15 cellular contexts compared by ENCODE assay signal in genomic region chr17:2357931-2358434, GRCh38. TPM values are rescaled to one million over a fixed set of nuclear protein-coding genes. Genes with fewer than 3 reads are reported as not detected.
DNase-seq lines count a peak whose midpoint lies in the region; ATAC-seq and TF ChIP-seq lines count a peak whose summit lies in the region.
"Had no signal": no experiment of that assay in that cellular context is flagged by ENCODE, and none has a peak within 500 bp of the region (broad histone marks: within the 10 kb centered on the region; RNA-seq: fewer than 3 reads in every experiment).

No MANE protein-coding gene starts in this region.

- H3K27ac ChIP-seq in RWPE2 (ENCODE audit: poor library complexity, severe bottlenecking) (peak overlapping the region; percentile 57), endodermal cell (ENCODE audit: low read depth, low read length) (peak overlapping the region; percentile 4)
- H3K27ac ChIP-seq: HL-60 had no signal

- no peak for TF ChIP-seq CTCF in RWPE2 (IDR thresholded peaks at IDR 0.05; ENCODE audit: poor library complexity, severe bottlenecking)
- no peak for TF ChIP-seq CTCF in endodermal cell (conservative IDR thresholded peaks at IDR 0.05)
- no peak for TF ChIP-seq CTCF in GM13977 (IDR thresholded peaks at IDR 0.05; ENCODE audit: extremely low read depth, insufficient read depth, missing control alignments)

- no peaks in the 10 kb centered on the region for H3K9me3 Mint-ChIP-seq in endodermal cell
- H3K9me3 Mint-ChIP-seq: CD4-positive, alpha-beta memory T cell had no signal

- peaks cover 9% of the 10 kb centered on the region for H3K36me3 Mint-ChIP-seq in endodermal cell (ENCODE audit: low read depth)

- peaks cover 19% of the 10 kb centered on the region for H3K4me1 ChIP-seq in RWPE2 (ENCODE audit: insufficient read depth, poor library complexity, severe bottlenecking)
- H3K4me1 ChIP-seq in endodermal cell (ENCODE audit: control insufficient read depth, insufficient read depth, low read length) = no peaks in the 10 kb centered on the region

- peak; percentile 23 for DNase-seq in left ventricle myocardium superior
- DNase-seq in cardiac septum (ENCODE audit: low spot score) = no peak
- peak; percentile 31 for DNase-seq in RWPE2 (ENCODE audit: low spot score)
- no peak for DNase-seq in endodermal cell
- no peak for DNase-seq in ACHN
- DNase-seq in GM13977 (ENCODE audit: low spot score) = no peak
- DNase-seq in cerebellar cortex (ENCODE audit: low spot score) = no peak
- DNase-seq: 8988T; C1 segment of cervical spinal cord; CD4-positive, alpha-beta memory T cell; DMS153; DMS79 treated with DMSO at 0.1 percent for 48 hours; EL; HCEC 1CT had no signal

- H3K27me3 Mint-ChIP-seq in endodermal cell (ENCODE audit: insufficient read depth) = no peaks in the 10 kb centered on the region
- H3K27me3 Mint-ChIP-seq: CD4-positive, alpha-beta memory T cell had no signal

- no peaks in the 10 kb centered on the region for H3K4me1 Mint-ChIP-seq in endodermal cell

- intact Hi-C loops in left ventricle myocardium superior (cut with micrococcal nuclease) = no loop called here
- intact Hi-C loops in cardiac septum (cut with DNase I) = no loop called here

- H3K36me3 ChIP-seq in RWPE2 (ENCODE audit: low read depth) (0 out of 2 replicates have a peak, but pooled peaks cover 3% of the 10 kb centered on the region), endodermal cell (ENCODE audit: control insufficient read depth, insufficient read depth, low read length) (peaks cover 8% of the 10 kb centered on the region)

- no peak overlapping the region for H3K9ac ChIP-seq in endodermal cell (ENCODE audit: extremely low read depth, low read length, poor library complexity, severe bottlenecking)

- H3K27me3 ChIP-seq in RWPE2 (ENCODE audit: insufficient read depth, poor library complexity, severe bottlenecking) (no peaks in the 10 kb centered on the region), endodermal cell (ENCODE audit: control insufficient read depth, insufficient read depth, low read length, poor library complexity, severe bottlenecking) (no peaks in the 10 kb centered on the region)

- ATAC-seq in left ventricle myocardium superior (no peak), RWPE2 (ENCODE audit: low read depth) (no peak)

- WGBS in endodermal cell (ENCODE audit: insufficient coverage in 1 of 2, insufficient read length in 1 of 2), 2 experiments = 93 to 95% methylated on average over 9 to 10 of the region's 10 CpGs

- no peaks in the 10 kb centered on the region for H3K9me3 ChIP-seq in RWPE2 (ENCODE audit: severe bottlenecking)
- no peaks in the 10 kb centered on the region for H3K9me3 ChIP-seq in endodermal cell (ENCODE audit: control insufficient read depth, low read length)

- H3K4me3 ChIP-seq in RWPE2 (ENCODE audit: severe bottlenecking) = no peak overlapping the region
- no peak overlapping the region for H3K4me3 ChIP-seq in endodermal cell (ENCODE audit: low read length)

- H3K4me3 Mint-ChIP-seq in endodermal cell = no peak overlapping the region
- H3K4me3 Mint-ChIP-seq: CD4-positive, alpha-beta memory T cell had no signal

- in situ Hi-C loops in ACHN (cut with HindIII; ENCODE audit: low pct_ligation_motif_present, low pct_unique_long_range_greater_than_20kb, low sequenced_read_pairs) (no loop called here), GM13977 (cut with MboI; ENCODE audit: low pct_unique_long_range_greater_than_20kb, low sequenced_read_pairs, unreplicated experiment) (no loop called here)

- no peak overlapping the region for H3K27ac Mint-ChIP-seq in endodermal cell
- H3K27ac Mint-ChIP-seq: CD4-positive, alpha-beta memory T cell had no signal

RNA-seq across cellular contexts. Expression of gene SGSM2, which starts 20.7 kb away (rescaled TPM):
- 27.0 TPM for total RNA-seq in left ventricle myocardium superior
- 35.5 TPM for total RNA-seq in cardiac septum
- total RNA-seq in endodermal cell = 10 to 100 TPM; 62.5 to 77.3 TPM
- 80.3 TPM for polyA plus RNA-seq in endodermal cell (2013, experiment 1 of 2)
- 69.3 TPM for polyA plus RNA-seq in endodermal cell (2013, experiment 2 of 2)

RNA-seq across cellular contexts. Expression of gene TSR1, which starts 21.7 kb away (rescaled TPM):
- total RNA-seq in left ventricle myocardium superior (23.3 TPM), cardiac septum (23.0 TPM), endodermal cell (10 to 100 TPM; 40.1 to 43.3 TPM)
- polyA plus RNA-seq in endodermal cell (2013, experiment 1 of 2) = 37.0 TPM
- 38.7 TPM for polyA plus RNA-seq in endodermal cell (2013, experiment 2 of 2)

RNA-seq across cellular contexts. Expression of gene MNT, which starts 42.9 kb away (rescaled TPM):
- total RNA-seq in left ventricle myocardium superior (10.4 TPM), cardiac septum (12.9 TPM), endodermal cell (10 to 100 TPM; 25.3 to 30.2 TPM)
- polyA plus RNA-seq in endodermal cell (2013, experiment 1 of 2) = 19.1 TPM
- polyA plus RNA-seq in endodermal cell (2013, experiment 2 of 2) = 20.1 TPM

RNA-seq across cellular contexts. Expression of gene SRR, which starts 54.2 kb away (rescaled TPM):
- 7.6 TPM for total RNA-seq in left ventricle myocardium superior
- total RNA-seq in cardiac septum = 9.3 TPM
- 10 to 100 TPM; 10.2 to 38.0 TPM for total RNA-seq in endodermal cell
- polyA plus RNA-seq in endodermal cell (2013, experiment 1 of 2) = 28.8 TPM
- polyA plus RNA-seq in endodermal cell (2013, experiment 2 of 2) = 28.2 TPM

RNA-seq across cellular contexts. Expression of gene SMG6, which starts 54.4 kb away (rescaled TPM):
- total RNA-seq in left ventricle myocardium superior = 18.2 TPM
- 19.7 TPM for total RNA-seq in cardiac septum
- total RNA-seq in endodermal cell = 10 to 100 TPM; 44.3 to 56.7 TPM
- 30.3 TPM for polyA plus RNA-seq in endodermal cell (2013, experiment 1 of 2)
- polyA plus RNA-seq in endodermal cell (2013, experiment 2 of 2) = 26.0 TPM

Comparison
In these comparisons a context has a peak if more than half of its experiments do, and no peak if none do; other contexts are left out.
1. DNase-seq: peak in left ventricle myocardium superior (single experiment) and RWPE2 (single experiment); none in cardiac septum (single experiment), endodermal cell (single experiment), ACHN (single experiment), GM13977 (single experiment) and cerebellar cortex (single experiment).